In genomic region chr11:19441752-19442553, GRCh38 we compare ENCODE assay signal across 8 cellular contexts.
DNase-seq lines count a peak whose midpoint lies in the region; ATAC-seq and TF ChIP-seq lines count a peak whose summit lies in the region.

No MANE protein-coding gene starts in this region.

- in situ Hi-C loops in GM13976 (cut with MboI; ENCODE audit: low sequenced_read_pairs, unreplicated experiment), result no loop called here

- peaks cover 22% of the 10 kb centered on the region for H3K27me3 Mint-ChIP-seq in activated T-cell treated with anti-CD3 and anti-CD28 coated beads, Interleukin-2, amount 50 U/mL, for 4 hours (ENCODE audit: low read depth)
- peaks cover 64% of the 10 kb centered on the region for H3K27me3 Mint-ChIP-seq in stimulated activated naive CD8-positive, alpha-beta T cell treated with anti-CD3 and anti-CD28 coated beads, Interleukin-15, amount 100 ng/mL, for 72 hours

- no peaks in the 10 kb centered on the region for H3K4me1 Mint-ChIP-seq in activated T-cell treated with anti-CD3 and anti-CD28 coated beads, Interleukin-2, amount 50 U/mL, for 4 hours (ENCODE audit: low read depth)
- H3K4me1 Mint-ChIP-seq in stimulated activated naive CD8-positive, alpha-beta T cell treated with anti-CD3 and anti-CD28 coated beads, Interleukin-15, amount 100 ng/mL, for 72 hours, result peaks cover 28% of the 10 kb centered on the region

- no peaks in the 10 kb centered on the region for H3K9me3 Mint-ChIP-seq in activated T-cell treated with anti-CD3 and anti-CD28 coated beads, Interleukin-2, amount 50 U/mL, for 4 hours
- H3K9me3 Mint-ChIP-seq in stimulated activated naive CD8-positive, alpha-beta T cell treated with anti-CD3 and anti-CD28 coated beads, Interleukin-15, amount 100 ng/mL, for 72 hours, result no peaks in the 10 kb centered on the region

- H3K4me3 Mint-ChIP-seq in activated T-cell treated with anti-CD3 and anti-CD28 coated beads, Interleukin-2, amount 50 U/mL, for 4 hours, result no peak overlapping the region
- H3K4me3 Mint-ChIP-seq in stimulated activated naive CD8-positive, alpha-beta T cell treated with anti-CD3 and anti-CD28 coated beads, Interleukin-15, amount 100 ng/mL, for 72 hours, result peak overlapping the region in 1 of 2 donors; percentile 33

- peak overlapping the region; percentile 47 to 71 for H3K27ac Mint-ChIP-seq in stimulated activated naive CD8-positive, alpha-beta T cell treated with anti-CD3 and anti-CD28 coated beads, Interleukin-15, amount 100 ng/mL, for 72 hours

- TF ChIP-seq CTCF in GM13976 (IDR thresholded peaks at IDR 0.05; ENCODE audit: borderline replicate concordance, control extremely low read depth, extremely low read depth, insufficient read depth, missing control alignments), result no peak

- DNase-seq in GM13976 (ENCODE audit: low spot score) (peak; percentile 78), HT1080 (ENCODE audit: low read depth) (peak; percentile 97), iPS-NIHi7 (ENCODE audit: extremely low spot score) (peak; percentile 37), left colon (no peak), NCI-H146 treated with DMSO at 0.1 percent for 48 hours (lab: John Stamatoyannopoulos, UW; ENCODE audit: unreplicated experiment) (no peak)
- DNase-seq in activated T-cell treated with anti-CD3 and anti-CD28 coated beads, Interleukin-2, amount 50 U/mL, for 4 hours, result no peak
- peak; percentile 62 to 86 for DNase-seq in stimulated activated naive CD8-positive, alpha-beta T cell treated with anti-CD3 and anti-CD28 coated beads, Interleukin-15, amount 100 ng/mL, for 72 hours

- peak; percentile 90 for ATAC-seq in GM21717 (IDR thresholded peaks at IDR 0.05; ENCODE audit: unreplicated experiment)
- ATAC-seq in activated T-cell treated with anti-CD3 and anti-CD28 coated beads, Interleukin-2, amount 50 U/mL, for 4 hours, result peak; percentile 76 to 85
- ATAC-seq in stimulated activated naive CD8-positive, alpha-beta T cell treated with anti-CD3 and anti-CD28 coated beads, Interleukin-15, amount 100 ng/mL, for 72 hours, result peak; percentile 93
- no peak for ATAC-seq in left colon

- H3K36me3 Mint-ChIP-seq in activated T-cell treated with anti-CD3 and anti-CD28 coated beads, Interleukin-2, amount 50 U/mL, for 4 hours (ENCODE audit: insufficient read depth), result no peaks in the 10 kb centered on the region

- intact Hi-C loops in left colon (cut with DNase I, micrococcal nuclease), result no loop called here

Comparison
In these comparisons a context has a peak if more than half of its experiments do, and no peak if none do; other contexts are left out.
1. DNase-seq: peak in GM13976 (single experiment), HT1080 (single experiment), iPS-NIHi7 (single experiment) and stimulated activated naive CD8-positive, alpha-beta T cell treated with anti-CD3 and anti-CD28 coated beads, Interleukin-15, amount 100 ng/mL, for 72 hours (2 of 2); none in activated T-cell treated with anti-CD3 and anti-CD28 coated beads, Interleukin-2, amount 50 U/mL, for 4 hours (single experiment), left colon (0 of 2) and NCI-H146 treated with DMSO at 0.1 percent for 48 hours (single experiment).